Comparison of ENCODE assay signal across 21 cellular contexts in the genomic region with DNA sequence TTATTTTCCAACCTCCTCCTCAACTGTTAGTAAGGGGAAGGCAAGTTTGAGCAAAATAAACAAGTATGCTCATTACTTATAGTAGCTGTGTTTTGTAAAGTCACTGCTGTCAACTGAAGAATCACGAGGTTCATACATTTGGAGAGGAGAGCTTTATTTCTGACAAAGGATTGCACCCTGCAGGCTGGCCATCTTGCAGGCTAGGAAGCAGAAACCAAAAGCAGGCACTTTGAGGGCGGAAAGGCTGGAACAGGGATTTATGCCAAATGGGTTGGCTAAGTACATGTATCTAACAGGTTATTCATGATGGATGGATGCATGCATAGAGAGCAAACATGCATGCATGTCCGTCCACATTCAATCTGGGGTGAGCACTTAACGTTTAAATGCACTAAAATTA. TPM values are rescaled to one million over a fixed set of nuclear protein-coding genes. Genes with fewer than 3 reads are reported as not detected.
DNase-seq lines count a peak whose midpoint lies in the region; ATAC-seq, FAIRE-seq and TF ChIP-seq lines count a peak whose summit lies in the region.
"Had no signal": no experiment of that assay in that cellular context is flagged by ENCODE, and none has a peak within 500 bp of the region (broad histone marks: within the 10 kb centered on the region; RNA-seq: fewer than 3 reads in every experiment).

No MANE protein-coding gene starts in this region.

- CTCF ChIA-PET in K562 (lab: Yijun Ruan, JAX; ENCODE audit: low intra/inter-chr PET ratio), result no interaction called here

- H3K4me3 ChIP-seq in K562 (no peak overlapping the region), prostate gland (no peak overlapping the region)
- H3K4me3 ChIP-seq: BLaER1 treated with 17β-estradiol and CSF1 and Interleukin-3, amounts not matched to agents 10 nM and 100 nM; GM12878 had no signal

- H3K9me1 ChIP-seq in K562 (ENCODE audit: control insufficient read depth, insufficient read depth, low read length), result no peaks in the 10 kb centered on the region

- no peaks in the 10 kb centered on the region for H3K9me3 ChIP-seq in K562 (replicated peaks; ENCODE audit: control insufficient read depth, insufficient read depth, low read depth, low read length)
- H3K9me3 ChIP-seq in prostate gland, result no peaks in the 10 kb centered on the region
- H3K9me3 ChIP-seq: Caco-2 had no signal

- TF ChIP-seq RAD21 in K562 (CRISPR knock-in tag; conservative IDR thresholded peaks at IDR 0.05 in 1 of 2, IDR thresholded peaks at IDR 0.05 in 1 of 2), result no peak

- in situ Hi-C loops in K562 (cut with MboI), result no loop called here

- H3K4me1 ChIP-seq in K562 (replicated peaks in 1 of 2; ENCODE audit: control insufficient read depth in 2 of 2, insufficient read depth in 2 of 2, low read length in 2 of 2), result peaks cover 0 to 4% of the 10 kb centered on the region in 2 experiments; a peak in 2 of 5 replicates
- H3K4me1 ChIP-seq in prostate gland (replicated peaks), result no peaks in the 10 kb centered on the region
- H3K4me1 ChIP-seq: BLaER1 treated with 17β-estradiol and CSF1 and Interleukin-3, amounts not matched to agents 10 nM and 100 nM; Caco-2 had no signal

- no peak for TF ChIP-seq CTCF in K562 (IDR thresholded peaks at IDR 0.05 in 2 of 3, conservative IDR thresholded peaks at IDR 0.05 in 1 of 3; ENCODE audit: insufficient read depth in 2 of 3, low read depth in 1 of 3, low read length in 3 of 3)
- TF ChIP-seq CTCF in prostate gland (IDR thresholded peaks at IDR 0.05), result no peak

- FAIRE-seq in K562 (lab: Jason Lieb, UNC), result no peak
- FAIRE-seq: A204.1, D721Med, GM12878, GM12892, GM18507 had no signal

- intact Hi-C loops in K562 (cut with micrococcal nuclease) (no loop called here), prostate gland (cut with DNase I) (no loop called here)

- H2AFZ ChIP-seq in K562 (ENCODE audit: low read depth, low read length), result peak overlapping the region; percentile 53; the same call in 1 of the 2 replicates

- no peak; the same call in 2 of the 3 replicates for ATAC-seq in K562
- ATAC-seq: CD8-positive, alpha-beta T cell; GM12878 had no signal

- no TSS peak for BruUV-seq in K562 (replicated peaks; lab: Mats Ljungman, UMichigan)

- H3K27me3 ChIP-seq in K562 (ENCODE audit: control insufficient read depth in 2 of 2, insufficient read depth in 2 of 2, low read length in 2 of 2), result peaks cover 9 to 21% of the 10 kb centered on the region in 2 experiments; a peak in 3 of 5 replicates
- peaks cover 2% of the 10 kb centered on the region for H3K27me3 ChIP-seq in prostate gland (replicated peaks; ENCODE audit: insufficient read depth)

- no peak for TF ChIP-seq POLR2A in K562 (conservative IDR thresholded peaks at IDR 0.05)
- no peak for TF ChIP-seq POLR2A in prostate gland (IDR thresholded peaks at IDR 0.05)

- DNase-seq in K562 (ENCODE audit: extremely low read depth in 1 of 4, low spot score in 3 of 4) (no peak), cerebellum (ENCODE audit: low spot score) (peak; percentile 48), prostate gland (ENCODE audit: low spot score) (no peak), NCI-H774 (lab: John Stamatoyannopoulos, UW) (no peak), iPS-NIHi11 (ENCODE audit: low spot score) (no peak)
- DNase-seq: 8988T; ACHN; AML-193; Caco-2; Calu3; CD4-positive, alpha-beta T cell; CD8-positive, alpha-beta T cell; DMS79 treated with DMSO at 0.1 percent for 48 hours; GDM1 had no signal

- no peaks in the 10 kb centered on the region for H3K79me2 ChIP-seq in K562 (ENCODE audit: control insufficient read depth, insufficient read depth, low read length)

- H3K4me2 ChIP-seq in K562 (ENCODE audit: insufficient read depth, low read length), result peak overlapping the region; percentile 26; the same call in 1 of the 2 replicates
- H3K4me2 ChIP-seq: BLaER1 treated with 17β-estradiol and CSF1 and Interleukin-3, amounts not matched to agents 10 nM and 100 nM had no signal

- no peak for TF ChIP-seq EP300 in K562 (IDR thresholded peaks at IDR 0.05; ENCODE audit: low read length)

- no peak overlapping the region for H3K9ac ChIP-seq in K562 (ENCODE audit: insufficient read depth in 1 of 2, low read depth in 2 of 2, low read length in 2 of 2)
- H3K9ac ChIP-seq: BLaER1 treated with 17β-estradiol and CSF1 and Interleukin-3, amounts not matched to agents 10 nM and 100 nM had no signal

- H3K27ac ChIP-seq in K562 (ENCODE audit: extremely low read depth, low read depth, low read length) (no peak overlapping the region), prostate gland (no peak overlapping the region)
- H3K27ac ChIP-seq: BLaER1 treated with 17β-estradiol and CSF1 and Interleukin-3, amounts not matched to agents 10 nM and 100 nM; C4-2B had no signal

- POLR2A ChIA-PET in K562 (lab: Yijun Ruan, JAX), result interaction anchor here (0.9 kb wide), 1 partner anchor 10 kb away, joined by 3 read pairs; no protein-coding TSS in a partner anchor

- WGBS in K562 (ENCODE audit: insufficient coverage, low coverage, missing lambda C conversion rate), result 2% methylated on average over 4 of the region's 4 CpGs
- 75% methylated on average over 4 of the region's 4 CpGs for WGBS in prostate gland

- no peaks in the 10 kb centered on the region for H4K20me1 ChIP-seq in K562 (replicated peaks; ENCODE audit: control insufficient read depth, insufficient read depth, low read length)
- H4K20me1 ChIP-seq: BLaER1 treated with 17β-estradiol and CSF1 and Interleukin-3, amounts not matched to agents 10 nM and 100 nM had no signal

- H3K36me3 ChIP-seq in K562 (ENCODE audit: control insufficient read depth, insufficient read depth, low read length) (no peaks in the 10 kb centered on the region), prostate gland (no peaks in the 10 kb centered on the region)
- H3K36me3 ChIP-seq: BLaER1 treated with 17β-estradiol and CSF1 and Interleukin-3, amounts not matched to agents 10 nM and 100 nM had no signal

TF ChIP-seq in K562, 482 proteins besides CTCF, POLR2A, EP300 and RAD21 (continues in another document):
- TF ChIP-seq MXD1 (CRISPR knock-in tag; IDR thresholded peaks at IDR 0.05; ENCODE audit: borderline replicate concordance, poor library complexity, severe bottlenecking) (no peak), PCBP1 (IDR thresholded peaks at IDR 0.05; ENCODE audit: low read depth, low read length, poor library complexity, severe bottlenecking) (no peak)
- TF ChIP-seq, protein P1, sequence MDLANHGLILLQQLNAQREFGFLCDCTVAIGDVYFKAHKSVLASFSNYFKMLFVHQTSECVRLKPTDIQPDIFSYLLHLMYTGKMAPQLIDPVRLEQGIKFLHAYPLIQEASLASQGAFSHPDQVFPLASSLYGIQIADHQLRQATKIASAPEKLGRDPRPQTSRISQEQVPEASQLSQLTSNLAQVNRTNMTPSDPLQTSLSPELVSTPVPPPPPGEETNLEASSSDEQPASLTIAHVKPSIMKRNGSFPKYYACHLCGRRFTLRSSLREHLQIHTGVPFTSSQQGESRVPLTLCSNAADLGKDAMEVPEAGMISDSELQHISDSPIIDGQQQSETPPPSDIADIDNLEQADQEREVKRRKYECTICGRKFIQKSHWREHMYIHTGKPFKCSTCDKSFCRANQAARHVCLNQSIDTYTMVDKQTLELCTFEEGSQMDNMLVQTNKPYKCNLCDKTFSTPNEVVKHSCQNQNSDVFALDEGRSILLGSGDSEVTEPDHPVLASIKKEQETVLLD (IDR thresholded peaks at IDR 0.05), result no peak

RNA-seq across cellular contexts. Expression of gene PSMB1, which starts 46.7 kb away (rescaled TPM):
- total RNA-seq in K562 (2011; cell fraction: chromatin; rRNA removed; ENCODE audit: low replicate concordance), result 72.7 and 111 TPM in 2 replicates
- total RNA-seq in K562 (2011; cell fraction: nucleolus; rRNA removed), result 100 and 101 TPM in 2 replicates
- total RNA-seq in K562 (2011; cell fraction: nucleoplasm; rRNA removed), result 147 and 174 TPM in 2 replicates
- total RNA-seq in K562 (2014; rRNA removed), result 567 and 884 TPM in 2 replicates
- total RNA-seq in K562 (2014; rRNA removed; fragmentation: Illumina TruSeq; extraction: Trizol), result 716 and 737 TPM in 2 replicates
- 566 and 591 TPM in 2 replicates for total RNA-seq in K562 (2015; rRNA removed; fragmentation: Illumina TruSeq; extraction: Trizol)
- total RNA-seq in K562 (2021), result 431 and 447 TPM in 2 replicates
- polyA plus RNA-seq in K562 (2011; rRNA removed), result 857 and 1,105 TPM in 2 replicates
- 941 and 1,174 TPM in 2 replicates for polyA plus RNA-seq in K562 (2011; cell fraction: cytosol; rRNA removed)
- polyA plus RNA-seq in K562 (2011; cell fraction: nucleus; rRNA removed), result 261 and 404 TPM in 2 replicates
- 418 and 567 TPM in 2 replicates for polyA plus RNA-seq in K562 (2012)
- 549 and 609 TPM in 2 replicates for polyA plus RNA-seq in K562 (2014; fragmentation: Illumina TruSeq; extraction: Trizol)
- 1,000 to 10,000 TPM; 2,334 to 2,953 TPM for polyA plus RNA-seq in K562 (2014; fragmentation: Nextera tagmentation; extraction: Ambion mirVana)
- polyA plus RNA-seq in K562 (2014; rRNA removed), result 1,180 and 1,187 TPM in 2 replicates
- polyA minus RNA-seq in K562 (2011; rRNA and poly(A)+ RNA removed), result 647 and 767 TPM in 2 replicates
- polyA minus RNA-seq in K562 (2011; cell fraction: cytosol; rRNA and poly(A)+ RNA removed), result 227 and 288 TPM in 2 replicates
- 41.3 and 70.0 TPM in 2 replicates for polyA minus RNA-seq in K562 (2011; cell fraction: nucleus; rRNA and poly(A)+ RNA removed)
- total RNA-seq in cerebellum, result 105 TPM
- total RNA-seq in prostate gland, result 100 to 1,000 TPM; 188 to 234 TPM

RNA-seq across cellular contexts. Expression of gene TBP, which starts 47.7 kb away (rescaled TPM):
- 37.1 and 48.4 TPM in 2 replicates for total RNA-seq in K562 (2011; cell fraction: chromatin; rRNA removed; ENCODE audit: low replicate concordance)
- total RNA-seq in K562 (2011; cell fraction: nucleolus; rRNA removed), result 19.2 and 21.6 TPM in 2 replicates
- total RNA-seq in K562 (2011; cell fraction: nucleoplasm; rRNA removed), result 30.4 and 38.7 TPM in 2 replicates
- 39.5 and 48.8 TPM in 2 replicates for total RNA-seq in K562 (2014; rRNA removed)
- total RNA-seq in K562 (2014; rRNA removed; fragmentation: Illumina TruSeq; extraction: Trizol), result 28.9 and 29.4 TPM in 2 replicates
- total RNA-seq in K562 (2015; rRNA removed; fragmentation: Illumina TruSeq; extraction: Trizol), result 24.5 and 28.5 TPM in 2 replicates
- total RNA-seq in K562 (2021), result 31.7 and 36.0 TPM in 2 replicates
- 34.9 and 39.0 TPM in 2 replicates for polyA plus RNA-seq in K562 (2011; rRNA removed)
- polyA plus RNA-seq in K562 (2011; cell fraction: cytosol; rRNA removed), result 26.0 and 77.2 TPM in 2 replicates
- 46.7 and 53.4 TPM in 2 replicates for polyA plus RNA-seq in K562 (2011; cell fraction: nucleus; rRNA removed)
- 27.0 and 32.7 TPM in 2 replicates for polyA plus RNA-seq in K562 (2012)
- 52.1 and 56.4 TPM in 2 replicates for polyA plus RNA-seq in K562 (2014; fragmentation: Illumina TruSeq; extraction: Trizol)
- 10 to 100 TPM; 61.3 to 86.1 TPM for polyA plus RNA-seq in K562 (2014; fragmentation: Nextera tagmentation; extraction: Ambion mirVana)
- polyA plus RNA-seq in K562 (2014; rRNA removed), result 40.6 and 47.0 TPM in 2 replicates
- polyA minus RNA-seq in K562 (2011; rRNA and poly(A)+ RNA removed), result 27.2 and 31.3 TPM in 2 replicates
- 13.9 and 17.4 TPM in 2 replicates for polyA minus RNA-seq in K562 (2011; cell fraction: cytosol; rRNA and poly(A)+ RNA removed)
- 14.7 and 16.9 TPM in 2 replicates for polyA minus RNA-seq in K562 (2011; cell fraction: nucleus; rRNA and poly(A)+ RNA removed)
- total RNA-seq in cerebellum, result 13.1 TPM
- total RNA-seq in prostate gland, result 10 to 100 TPM; 19.6 to 36.9 TPM
